In genomic region chr9:91024841-91025240, GRCh38 we compare ENCODE assay signal across 26 cellular contexts.
"Had no signal": no experiment of that assay in that cellular context is flagged by ENCODE, and none has a peak within 500 bp of the region (broad histone marks: within the 10 kb centered on the region; RNA-seq: fewer than 3 reads in every experiment).

No MANE protein-coding gene starts in this region.

- H3K4me3 Mint-ChIP-seq: immature natural killer cell; naive thymus-derived CD8-positive, alpha-beta T cell; nephron; neural crest cell; stimulated activated memory B cell treated with anti-CD40 and anti-IgM and Interleukin-4, amounts not matched to agents 10 μg/mL and 1 μg/mL and 100 μg/mL, for 72 hours had no signal

- ATAC-seq: left colon; left lung; lower lobe of right lung; naive thymus-derived CD8-positive, alpha-beta T cell; pancreas; psoas muscle; right lobe of liver; stimulated activated memory B cell treated with anti-CD40 and anti-IgM and Interleukin-4, amounts not matched to agents 10 μg/mL and 1 μg/mL and 100 μg/mL, for 72 hours had no signal

- H3K27ac Mint-ChIP-seq: immature natural killer cell; naive thymus-derived CD8-positive, alpha-beta T cell; nephron; stimulated activated memory B cell treated with anti-CD40 and anti-IgM and Interleukin-4, amounts not matched to agents 10 μg/mL and 1 μg/mL and 100 μg/mL, for 72 hours had no signal

- H3K36me3 Mint-ChIP-seq: immature natural killer cell; naive thymus-derived CD8-positive, alpha-beta T cell; stimulated activated memory B cell treated with anti-CD40 and anti-IgM and Interleukin-4, amounts not matched to agents 10 μg/mL and 1 μg/mL and 100 μg/mL, for 72 hours had no signal

- H3K9me3 Mint-ChIP-seq: immature natural killer cell had no signal

- DNase-seq: hypothalamus; immature natural killer cell; kidney; left colon; left lung; lower lobe of right lung; mammary epithelial cell; mesenchymal stem cell; naive thymus-derived CD8-positive, alpha-beta T cell; nucleus accumbens; pancreas; psoas muscle; right lobe of liver; stimulated activated CD4-positive, alpha-beta T cell treated with anti-CD3 and anti-CD28 coated beads, Interleukin-1b, Interleukin-23, amount 100 ng/mL, for 48 hours; stimulated activated CD4-positive, alpha-beta T cell treated with anti-CD3 and anti-CD28 coated beads, Interleukin-2, amount 100 ng/mL, for 48 hours; stimulated activated CD4-positive, alpha-beta T cell treated with anti-CD3 and anti-CD28 coated beads, Interleukin-4, amount 100 ng/mL, for 4 hours; stimulated activated CD8-positive, alpha-beta memory T cell treated with anti-CD3 and anti-CD28 coated beads, Interleukin-4, amount 100 ng/mL, for 48 hours; stimulated activated naive CD4-positive, alpha-beta T cell treated with Interleukin-2 at 50 U/mL for 16 hours; stomach; testis; thyroid gland; transverse colon; upper lobe of left lung had no signal

- H3K4me1 Mint-ChIP-seq: immature natural killer cell, nephron, neural crest cell had no signal
